1 cellular context compared by ENCODE assay signal in the genomic region with DNA sequence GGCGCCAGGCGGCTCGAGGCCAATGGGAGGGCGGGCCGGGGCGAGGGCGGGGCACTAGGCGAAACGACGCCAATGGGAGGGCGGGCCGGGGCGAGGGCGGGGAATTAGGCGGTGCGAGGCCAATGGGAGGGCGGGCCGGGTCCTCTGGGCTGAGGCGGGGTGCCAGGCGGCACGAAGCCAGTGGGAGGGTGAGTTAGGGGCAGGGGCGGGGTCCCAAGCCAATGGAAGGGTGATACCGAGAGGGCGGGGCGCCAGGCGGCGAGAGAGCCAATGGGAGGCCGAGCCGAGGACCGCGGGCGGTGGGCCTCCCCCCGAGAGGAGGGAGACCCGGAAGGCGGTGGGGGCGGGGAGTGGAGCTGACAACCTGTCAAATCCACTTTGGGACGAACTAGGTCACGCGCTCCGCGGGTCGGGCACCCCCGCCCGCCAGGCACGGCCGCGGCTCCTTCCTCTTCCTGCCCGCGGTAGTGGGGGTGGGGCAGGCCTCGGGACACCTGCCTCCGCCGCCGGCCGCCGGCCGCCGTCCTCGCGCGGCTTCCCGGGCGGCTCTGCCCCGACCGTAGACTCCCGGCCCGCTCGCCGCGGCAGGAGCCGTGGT.
TF ChIP-seq lines count a peak whose summit lies in the region.

No MANE protein-coding gene starts in this region.

TF ChIP-seq in K562, 482 proteins besides CTCF, POLR2A, EP300 and RAD21 (continued from another document and continues in another):
- peak; percentile 79; the same call in 1 of the 2 replicates for TF ChIP-seq ESRRA (IDR thresholded peaks at IDR 0.05; ENCODE audit: borderline replicate concordance, low read depth)
- TF ChIP-seq, protein P1, sequence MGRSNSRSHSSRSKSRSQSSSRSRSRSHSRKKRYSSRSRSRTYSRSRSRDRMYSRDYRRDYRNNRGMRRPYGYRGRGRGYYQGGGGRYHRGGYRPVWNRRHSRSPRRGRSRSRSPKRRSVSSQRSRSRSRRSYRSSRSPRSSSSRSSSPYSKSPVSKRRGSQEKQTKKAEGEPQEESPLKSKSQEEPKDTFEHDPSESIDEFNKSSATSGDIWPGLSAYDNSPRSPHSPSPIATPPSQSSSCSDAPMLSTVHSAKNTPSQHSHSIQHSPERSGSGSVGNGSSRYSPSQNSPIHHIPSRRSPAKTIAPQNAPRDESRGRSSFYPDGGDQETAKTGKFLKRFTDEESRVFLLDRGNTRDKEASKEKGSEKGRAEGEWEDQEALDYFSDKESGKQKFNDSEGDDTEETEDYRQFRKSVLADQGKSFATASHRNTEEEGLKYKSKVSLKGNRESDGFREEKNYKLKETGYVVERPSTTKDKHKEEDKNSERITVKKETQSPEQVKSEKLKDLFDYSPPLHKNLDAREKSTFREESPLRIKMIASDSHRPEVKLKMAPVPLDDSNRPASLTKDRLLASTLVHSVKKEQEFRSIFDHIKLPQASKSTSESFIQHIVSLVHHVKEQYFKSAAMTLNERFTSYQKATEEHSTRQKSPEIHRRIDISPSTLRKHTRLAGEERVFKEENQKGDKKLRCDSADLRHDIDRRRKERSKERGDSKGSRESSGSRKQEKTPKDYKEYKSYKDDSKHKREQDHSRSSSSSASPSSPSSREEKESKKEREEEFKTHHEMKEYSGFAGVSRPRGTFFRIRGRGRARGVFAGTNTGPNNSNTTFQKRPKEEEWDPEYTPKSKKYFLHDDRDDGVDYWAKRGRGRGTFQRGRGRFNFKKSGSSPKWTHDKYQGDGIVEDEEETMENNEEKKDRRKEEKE (IDR thresholded peaks at IDR 0.05; ENCODE audit: borderline replicate concordance in 1 of 2, control insufficient read depth in 1 of 2, low read depth in 2 of 2, low read length in 1 of 2) = peak in 1 of 2 experiments; percentile 64; a peak in 1 of 4 replicates
- TF ChIP-seq, protein P2, sequence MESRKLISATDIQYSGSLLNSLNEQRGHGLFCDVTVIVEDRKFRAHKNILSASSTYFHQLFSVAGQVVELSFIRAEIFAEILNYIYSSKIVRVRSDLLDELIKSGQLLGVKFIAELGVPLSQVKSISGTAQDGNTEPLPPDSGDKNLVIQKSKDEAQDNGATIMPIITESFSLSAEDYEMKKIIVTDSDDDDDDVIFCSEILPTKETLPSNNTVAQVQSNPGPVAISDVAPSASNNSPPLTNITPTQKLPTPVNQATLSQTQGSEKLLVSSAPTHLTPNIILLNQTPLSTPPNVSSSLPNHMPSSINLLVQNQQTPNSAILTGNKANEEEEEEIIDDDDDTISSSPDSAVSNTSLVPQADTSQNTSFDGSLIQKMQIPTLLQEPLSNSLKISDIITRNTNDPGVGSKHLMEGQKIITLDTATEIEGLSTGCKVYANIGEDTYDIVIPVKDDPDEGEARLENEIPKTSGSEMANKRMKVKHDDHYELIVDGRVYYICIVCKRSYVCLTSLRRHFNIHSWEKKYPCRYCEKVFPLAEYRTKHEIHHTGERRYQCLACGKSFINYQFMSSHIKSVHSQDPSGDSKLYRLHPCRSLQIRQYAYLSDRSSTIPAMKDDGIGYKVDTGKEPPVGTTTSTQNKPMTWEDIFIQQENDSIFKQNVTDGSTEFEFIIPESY (CRISPR knock-in tag; IDR thresholded peaks at IDR 0.05) = 0 out of 2 replicates have a peak, but pooled peaks have one; percentile 12
- TF ChIP-seq, protein P3, sequence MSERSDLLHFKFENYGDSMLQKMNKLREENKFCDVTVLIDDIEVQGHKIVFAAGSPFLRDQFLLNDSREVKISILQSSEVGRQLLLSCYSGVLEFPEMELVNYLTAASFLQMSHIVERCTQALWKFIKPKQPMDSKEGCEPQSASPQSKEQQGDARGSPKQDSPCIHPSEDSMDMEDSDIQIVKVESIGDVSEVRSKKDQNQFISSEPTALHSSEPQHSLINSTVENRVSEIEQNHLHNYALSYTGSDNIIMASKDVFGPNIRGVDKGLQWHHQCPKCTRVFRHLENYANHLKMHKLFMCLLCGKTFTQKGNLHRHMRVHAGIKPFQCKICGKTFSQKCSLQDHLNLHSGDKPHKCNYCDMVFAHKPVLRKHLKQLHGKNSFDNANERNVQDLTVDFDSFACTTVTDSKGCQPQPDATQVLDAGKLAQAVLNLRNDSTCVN (CRISPR knock-in tag; IDR thresholded peaks at IDR 0.05) = no peak
- TF ChIP-seq KAT2B (IDR thresholded peaks at IDR 0.05; ENCODE audit: low read depth, low read length) = no peak
- no peak for TF ChIP-seq TFAM (CRISPR knock-in tag; conservative IDR thresholded peaks at IDR 0.05)
- TF ChIP-seq PRPF4 (IDR thresholded peaks at IDR 0.05; ENCODE audit: insufficient read depth, low read depth, low read length, poor library complexity, severe bottlenecking) = peak; percentile 89
- TF ChIP-seq BCL6 (CRISPR knock-in tag; IDR thresholded peaks at IDR 0.05) = no peak
- TF ChIP-seq RBM15 (IDR thresholded peaks at IDR 0.05; ENCODE audit: insufficient read depth, low read length) = no peak
- TF ChIP-seq SAP30 (IDR thresholded peaks at IDR 0.05; ENCODE audit: borderline replicate concordance, insufficient read depth, low read depth, low read length, poor library complexity, severe bottlenecking) = peak; percentile 77
- peak; percentile 93 for TF ChIP-seq SP1 (CRISPR knock-in tag; IDR thresholded peaks at IDR 0.05)
- TF ChIP-seq, protein P4, sequence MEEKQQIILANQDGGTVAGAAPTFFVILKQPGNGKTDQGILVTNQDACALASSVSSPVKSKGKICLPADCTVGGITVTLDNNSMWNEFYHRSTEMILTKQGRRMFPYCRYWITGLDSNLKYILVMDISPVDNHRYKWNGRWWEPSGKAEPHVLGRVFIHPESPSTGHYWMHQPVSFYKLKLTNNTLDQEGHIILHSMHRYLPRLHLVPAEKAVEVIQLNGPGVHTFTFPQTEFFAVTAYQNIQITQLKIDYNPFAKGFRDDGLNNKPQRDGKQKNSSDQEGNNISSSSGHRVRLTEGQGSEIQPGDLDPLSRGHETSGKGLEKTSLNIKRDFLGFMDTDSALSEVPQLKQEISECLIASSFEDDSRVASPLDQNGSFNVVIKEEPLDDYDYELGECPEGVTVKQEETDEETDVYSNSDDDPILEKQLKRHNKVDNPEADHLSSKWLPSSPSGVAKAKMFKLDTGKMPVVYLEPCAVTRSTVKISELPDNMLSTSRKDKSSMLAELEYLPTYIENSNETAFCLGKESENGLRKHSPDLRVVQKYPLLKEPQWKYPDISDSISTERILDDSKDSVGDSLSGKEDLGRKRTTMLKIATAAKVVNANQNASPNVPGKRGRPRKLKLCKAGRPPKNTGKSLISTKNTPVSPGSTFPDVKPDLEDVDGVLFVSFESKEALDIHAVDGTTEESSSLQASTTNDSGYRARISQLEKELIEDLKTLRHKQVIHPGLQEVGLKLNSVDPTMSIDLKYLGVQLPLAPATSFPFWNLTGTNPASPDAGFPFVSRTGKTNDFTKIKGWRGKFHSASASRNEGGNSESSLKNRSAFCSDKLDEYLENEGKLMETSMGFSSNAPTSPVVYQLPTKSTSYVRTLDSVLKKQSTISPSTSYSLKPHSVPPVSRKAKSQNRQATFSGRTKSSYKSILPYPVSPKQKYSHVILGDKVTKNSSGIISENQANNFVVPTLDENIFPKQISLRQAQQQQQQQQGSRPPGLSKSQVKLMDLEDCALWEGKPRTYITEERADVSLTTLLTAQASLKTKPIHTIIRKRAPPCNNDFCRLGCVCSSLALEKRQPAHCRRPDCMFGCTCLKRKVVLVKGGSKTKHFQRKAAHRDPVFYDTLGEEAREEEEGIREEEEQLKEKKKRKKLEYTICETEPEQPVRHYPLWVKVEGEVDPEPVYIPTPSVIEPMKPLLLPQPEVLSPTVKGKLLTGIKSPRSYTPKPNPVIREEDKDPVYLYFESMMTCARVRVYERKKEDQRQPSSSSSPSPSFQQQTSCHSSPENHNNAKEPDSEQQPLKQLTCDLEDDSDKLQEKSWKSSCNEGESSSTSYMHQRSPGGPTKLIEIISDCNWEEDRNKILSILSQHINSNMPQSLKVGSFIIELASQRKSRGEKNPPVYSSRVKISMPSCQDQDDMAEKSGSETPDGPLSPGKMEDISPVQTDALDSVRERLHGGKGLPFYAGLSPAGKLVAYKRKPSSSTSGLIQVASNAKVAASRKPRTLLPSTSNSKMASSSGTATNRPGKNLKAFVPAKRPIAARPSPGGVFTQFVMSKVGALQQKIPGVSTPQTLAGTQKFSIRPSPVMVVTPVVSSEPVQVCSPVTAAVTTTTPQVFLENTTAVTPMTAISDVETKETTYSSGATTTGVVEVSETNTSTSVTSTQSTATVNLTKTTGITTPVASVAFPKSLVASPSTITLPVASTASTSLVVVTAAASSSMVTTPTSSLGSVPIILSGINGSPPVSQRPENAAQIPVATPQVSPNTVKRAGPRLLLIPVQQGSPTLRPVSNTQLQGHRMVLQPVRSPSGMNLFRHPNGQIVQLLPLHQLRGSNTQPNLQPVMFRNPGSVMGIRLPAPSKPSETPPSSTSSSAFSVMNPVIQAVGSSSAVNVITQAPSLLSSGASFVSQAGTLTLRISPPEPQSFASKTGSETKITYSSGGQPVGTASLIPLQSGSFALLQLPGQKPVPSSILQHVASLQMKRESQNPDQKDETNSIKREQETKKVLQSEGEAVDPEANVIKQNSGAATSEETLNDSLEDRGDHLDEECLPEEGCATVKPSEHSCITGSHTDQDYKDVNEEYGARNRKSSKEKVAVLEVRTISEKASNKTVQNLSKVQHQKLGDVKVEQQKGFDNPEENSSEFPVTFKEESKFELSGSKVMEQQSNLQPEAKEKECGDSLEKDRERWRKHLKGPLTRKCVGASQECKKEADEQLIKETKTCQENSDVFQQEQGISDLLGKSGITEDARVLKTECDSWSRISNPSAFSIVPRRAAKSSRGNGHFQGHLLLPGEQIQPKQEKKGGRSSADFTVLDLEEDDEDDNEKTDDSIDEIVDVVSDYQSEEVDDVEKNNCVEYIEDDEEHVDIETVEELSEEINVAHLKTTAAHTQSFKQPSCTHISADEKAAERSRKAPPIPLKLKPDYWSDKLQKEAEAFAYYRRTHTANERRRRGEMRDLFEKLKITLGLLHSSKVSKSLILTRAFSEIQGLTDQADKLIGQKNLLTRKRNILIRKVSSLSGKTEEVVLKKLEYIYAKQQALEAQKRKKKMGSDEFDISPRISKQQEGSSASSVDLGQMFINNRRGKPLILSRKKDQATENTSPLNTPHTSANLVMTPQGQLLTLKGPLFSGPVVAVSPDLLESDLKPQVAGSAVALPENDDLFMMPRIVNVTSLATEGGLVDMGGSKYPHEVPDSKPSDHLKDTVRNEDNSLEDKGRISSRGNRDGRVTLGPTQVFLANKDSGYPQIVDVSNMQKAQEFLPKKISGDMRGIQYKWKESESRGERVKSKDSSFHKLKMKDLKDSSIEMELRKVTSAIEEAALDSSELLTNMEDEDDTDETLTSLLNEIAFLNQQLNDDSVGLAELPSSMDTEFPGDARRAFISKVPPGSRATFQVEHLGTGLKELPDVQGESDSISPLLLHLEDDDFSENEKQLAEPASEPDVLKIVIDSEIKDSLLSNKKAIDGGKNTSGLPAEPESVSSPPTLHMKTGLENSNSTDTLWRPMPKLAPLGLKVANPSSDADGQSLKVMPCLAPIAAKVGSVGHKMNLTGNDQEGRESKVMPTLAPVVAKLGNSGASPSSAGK (IDR thresholded peaks at IDR 0.05) = no peak
- 0 out of 2 replicates have a peak, but pooled peaks have one; percentile 57 for TF ChIP-seq NR2F6 (CRISPR knock-in tag; IDR thresholded peaks at IDR 0.05)
- TF ChIP-seq LEF1 (IDR thresholded peaks at IDR 0.05) = no peak
- no peak for TF ChIP-seq HDAC3 (IDR thresholded peaks at IDR 0.05; ENCODE audit: borderline replicate concordance, partially characterized antibody)
- TF ChIP-seq, protein P5, sequence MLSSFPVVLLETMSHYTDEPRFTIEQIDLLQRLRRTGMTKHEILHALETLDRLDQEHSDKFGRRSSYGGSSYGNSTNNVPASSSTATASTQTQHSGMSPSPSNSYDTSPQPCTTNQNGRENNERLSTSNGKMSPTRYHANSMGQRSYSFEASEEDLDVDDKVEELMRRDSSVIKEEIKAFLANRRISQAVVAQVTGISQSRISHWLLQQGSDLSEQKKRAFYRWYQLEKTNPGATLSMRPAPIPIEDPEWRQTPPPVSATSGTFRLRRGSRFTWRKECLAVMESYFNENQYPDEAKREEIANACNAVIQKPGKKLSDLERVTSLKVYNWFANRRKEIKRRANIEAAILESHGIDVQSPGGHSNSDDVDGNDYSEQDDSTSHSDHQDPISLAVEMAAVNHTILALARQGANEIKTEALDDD (IDR thresholded peaks at IDR 0.05) = no peak
- TF ChIP-seq, protein P6, sequence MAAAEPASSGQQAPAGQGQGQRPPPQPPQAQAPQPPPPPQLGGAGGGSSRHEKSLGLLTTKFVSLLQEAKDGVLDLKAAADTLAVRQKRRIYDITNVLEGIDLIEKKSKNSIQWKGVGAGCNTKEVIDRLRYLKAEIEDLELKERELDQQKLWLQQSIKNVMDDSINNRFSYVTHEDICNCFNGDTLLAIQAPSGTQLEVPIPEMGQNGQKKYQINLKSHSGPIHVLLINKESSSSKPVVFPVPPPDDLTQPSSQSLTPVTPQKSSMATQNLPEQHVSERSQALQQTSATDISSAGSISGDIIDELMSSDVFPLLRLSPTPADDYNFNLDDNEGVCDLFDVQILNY (CRISPR knock-in tag; IDR thresholded peaks at IDR 0.05) = no peak
- peak; percentile 12 for TF ChIP-seq TAF1 (IDR thresholded peaks at IDR 0.05; ENCODE audit: control insufficient read depth, extremely low read depth, insufficient read depth, low read length, severe bottlenecking)
- TF ChIP-seq ARID4B (CRISPR knock-in tag; IDR thresholded peaks at IDR 0.05) = no peak
- TF ChIP-seq NFRKB (IDR thresholded peaks at IDR 0.05; ENCODE audit: low read depth) = no peak
- TF ChIP-seq, protein P7, sequence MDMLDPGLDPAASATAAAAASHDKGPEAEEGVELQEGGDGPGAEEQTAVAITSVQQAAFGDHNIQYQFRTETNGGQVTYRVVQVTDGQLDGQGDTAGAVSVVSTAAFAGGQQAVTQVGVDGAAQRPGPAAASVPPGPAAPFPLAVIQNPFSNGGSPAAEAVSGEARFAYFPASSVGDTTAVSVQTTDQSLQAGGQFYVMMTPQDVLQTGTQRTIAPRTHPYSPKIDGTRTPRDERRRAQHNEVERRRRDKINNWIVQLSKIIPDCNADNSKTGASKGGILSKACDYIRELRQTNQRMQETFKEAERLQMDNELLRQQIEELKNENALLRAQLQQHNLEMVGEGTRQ (CRISPR knock-in tag; IDR thresholded peaks at IDR 0.05) = peak; percentile 77; the same call in 1 of the 2 replicates
- no peak for TF ChIP-seq NFIX (CRISPR knock-in tag; IDR thresholded peaks at IDR 0.05; ENCODE audit: low read depth)
